7 cellular contexts compared by ENCODE assay signal in the genomic region with DNA sequence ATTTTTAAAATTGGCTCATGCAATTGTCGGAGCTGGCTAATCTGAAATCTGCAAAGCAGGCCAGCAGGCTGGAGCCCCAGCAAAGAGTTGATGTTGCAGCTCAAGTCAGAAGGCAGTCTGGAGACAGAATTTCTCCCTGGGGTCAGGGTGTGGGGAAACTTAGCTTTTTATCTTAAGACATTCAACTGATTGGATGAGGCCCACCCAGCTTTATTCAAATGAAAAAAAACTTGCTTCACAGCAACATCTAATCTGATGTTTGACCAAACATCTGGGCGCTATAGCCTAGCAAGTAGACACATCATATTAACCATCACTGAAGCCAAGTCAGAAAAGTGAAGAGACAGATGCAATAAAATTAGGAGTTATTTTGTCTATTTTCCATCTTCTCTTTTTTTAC.
"Had no signal": no experiment of that assay in that cellular context is flagged by ENCODE, and none has a peak within 500 bp of the region (broad histone marks: within the 10 kb centered on the region; RNA-seq: fewer than 3 reads in every experiment).

No MANE protein-coding gene starts in this region.

- DNase-seq: GM23248, GOT3, H7, IMR-90, KBM-7 had no signal

- H3K27ac ChIP-seq: GM23248 had no signal

- H3K9me3 ChIP-seq: HAP-1 had no signal

- H3K36me3 ChIP-seq: HAP-1 had no signal

- ATAC-seq: HCT116 had no signal

- H3K9ac ChIP-seq: GM23248 had no signal

- H3K4me3 ChIP-seq: GM23248, HAP-1 had no signal
